Comparison of ENCODE assay signal across 27 cellular contexts in the genomic region with DNA sequence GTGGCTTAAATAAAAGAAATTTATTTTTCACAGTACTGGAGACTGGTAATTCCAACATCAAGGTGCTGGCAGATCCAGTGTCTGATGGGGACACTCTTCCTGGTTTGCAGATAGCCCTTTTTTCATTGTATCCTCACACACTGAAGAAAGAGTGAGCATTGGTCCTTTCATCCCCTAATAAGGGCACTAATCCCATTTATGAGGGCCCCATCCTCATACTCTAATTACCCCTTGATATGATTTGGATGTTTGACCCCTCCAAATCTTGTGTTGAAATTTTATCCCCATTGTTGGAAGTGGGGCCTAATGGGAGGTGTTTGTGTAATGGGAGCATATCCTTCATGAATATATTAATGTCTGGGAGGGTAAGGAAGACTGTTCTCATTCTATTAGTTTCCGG. TPM values are rescaled to one million over a fixed set of nuclear protein-coding genes. Genes with fewer than 3 reads are reported as not detected.
"Had no signal": no experiment of that assay in that cellular context is flagged by ENCODE, and none has a peak within 500 bp of the region (broad histone marks: within the 10 kb centered on the region; RNA-seq: fewer than 3 reads in every experiment).

No MANE protein-coding gene starts in this region.

- FAIRE-seq: colon, endothelial cell of umbilical vein, islet of Langerhans, keratinocyte had no signal

- H3K36me3 ChIP-seq: esophagus squamous epithelium, gastrocnemius medialis, heart right ventricle, left ventricle myocardium inferior had no signal

- H3K4me1 ChIP-seq: gastrocnemius medialis, left ventricle myocardium inferior had no signal

- DNase-seq: dermis blood vessel endothelial cell; dorsolateral prefrontal cortex; effector CD8-positive, alpha-beta T cell; effector memory CD8-positive, alpha-beta T cell; esophagus squamous epithelium; foreskin fibroblast; foreskin melanocyte; gastrocnemius medialis; glutamatergic neuron; head of caudate nucleus; heart right ventricle; hippocampal formation; left colon; left ventricle myocardium inferior; mammary epithelial cell; mesendoderm; midbrain; naive thymus-derived CD4-positive, alpha-beta T cell had no signal

- H3K27me3 ChIP-seq: esophagus squamous epithelium, heart right ventricle had no signal

- H3K4me3 ChIP-seq: coronary artery, dorsolateral prefrontal cortex, esophagus squamous epithelium, gastrocnemius medialis, heart right ventricle, left ventricle myocardium inferior, lung had no signal

- ATAC-seq: effector memory CD8-positive, alpha-beta T cell; gastrocnemius medialis; heart right ventricle; left colon; left lobe of liver; naive thymus-derived CD4-positive, alpha-beta T cell had no signal

- H3K27ac ChIP-seq: coronary artery, dorsolateral prefrontal cortex, esophagus squamous epithelium, gastrocnemius medialis, heart right ventricle, left ventricle myocardium inferior had no signal

RNA-seq across cellular contexts. Expression of a gene that starts 9.4 kb away (rescaled TPM):
- total RNA-seq: dermis blood vessel endothelial cell, endothelial cell of umbilical vein, epithelial cell of proximal tubule, glomerular endothelial cell had no signal
- polyA plus RNA-seq: endothelial cell of umbilical vein; keratinocyte; mammary epithelial cell; naive thymus-derived CD4-positive, alpha-beta T cell had no signal
